In genomic region chrX:24405959-24406358, GRCh38 we compare ENCODE assay signal across 30 cellular contexts. TPM values are rescaled to one million over a fixed set of nuclear protein-coding genes. Genes with fewer than 3 reads are reported as not detected.
"Had no signal": no experiment of that assay in that cellular context is flagged by ENCODE, and none has a peak within 500 bp of the region (broad histone marks: within the 10 kb centered on the region; RNA-seq: fewer than 3 reads in every experiment).

No MANE protein-coding gene starts in this region.

- ATAC-seq: activated CD8-positive, alpha-beta T cell treated with anti-CD3 and anti-CD28 coated beads for 36 hours; activated naive CD8-positive, alpha-beta T cell treated with anti-CD3 and anti-CD28 coated beads, Interleukin-2, amount 50 U/mL, for 24 hours had no signal

- H3K4me1 ChIP-seq: ascending aorta had no signal

- H3K36me3 ChIP-seq: ascending aorta, cardiac muscle cell had no signal

- DNase-seq: activated B cell treated with CpG ODN at 0.5 μM for 24 hours; activated CD4-positive, alpha-beta memory T cell treated with anti-CD3 and anti-CD28 coated beads for 36 hours; activated CD4-positive, alpha-beta T cell treated with anti-CD3 and anti-CD28 coated beads for 4 hours; activated CD4-positive, alpha-beta T cell treated with anti-CD3 and anti-CD28 coated beads, Interleukin-2, amount 10 ng/mL, durations not matched to agents 24 days and 14 days; activated CD4-positive, alpha-beta T cell treated with anti-CD3 and anti-CD28 coated beads, Interleukin-2, amount 50 U/mL, for 1 hour; activated CD4-positive, alpha-beta T cell treated with anti-CD3 and anti-CD28 coated beads, Interleukin-2, amount 50 U/mL, for 4 hours; activated CD4-positive, CD25-positive, alpha-beta regulatory T cell treated with anti-CD3 and anti-CD28 coated beads, Interleukin-2, amount 50 U/mL, for 72 hours; activated CD8-positive, alpha-beta memory T cell treated with anti-CD3 and anti-CD28 coated beads, Interleukin-2, amount 50 U/mL, for 48 hours; activated CD8-positive, alpha-beta T cell treated with anti-CD3 and anti-CD28 coated beads for 36 hours; activated effector memory CD4-positive, alpha-beta T cell treated with Interleukin-2 at 50 U/mL for 16 hours; activated gamma-delta T cell; activated naive CD4-positive, alpha-beta T cell treated with anti-CD3 and anti-CD28 coated beads, Interleukin-2, amount 10 ng/mL, durations not matched to agents 7 days and 5 days; activated naive CD4-positive, alpha-beta T cell treated with Interleukin-2 at 50 U/mL for 16 hours; activated naive CD8-positive, alpha-beta T cell treated with anti-CD3 and anti-CD28 coated beads, Interleukin-2, amount 10 ng/mL, durations not matched to agents 7 days and 5 days; activated naive CD8-positive, alpha-beta T cell treated with anti-CD3 and anti-CD28 coated beads, Interleukin-2, amount 50 U/mL, for 24 hours; activated T-cell treated with anti-CD3 and anti-CD28 coated beads, Interleukin-2, amount 50 U/mL, for 24 hours; activated T-cell treated with anti-CD3 and anti-CD28 coated beads, Interleukin-2, amount 50 U/mL, for 48 hours; amygdala; anterior cingulate cortex; caudate nucleus; cerebellar nuclear complex; T-helper 1 cell; T-helper 2 cell; T-helper 9 cell had no signal

- H3K9me3 ChIP-seq: ascending aorta had no signal

- H3K4me3 ChIP-seq: ascending aorta, cardiac muscle cell had no signal

- H3K27ac ChIP-seq: ascending aorta, cardiac muscle cell, VCaP had no signal

- H3K27me3 ChIP-seq: ascending aorta, cardiac muscle cell had no signal

RNA-seq across cellular contexts. Expression of gene SUPT20HL1, which starts 45.5 kb away (rescaled TPM):
- total RNA-seq: activated B cell treated with CpG ODN at 0.5 μM for 24 hours; activated CD4-positive, alpha-beta memory T cell treated with anti-CD3 and anti-CD28 coated beads for 36 hours; activated CD4-positive, alpha-beta T cell treated with anti-CD3 and anti-CD28 coated beads, Interleukin-2, amount 10 ng/mL, durations not matched to agents 24 days and 14 days; activated CD8-positive, alpha-beta T cell treated with anti-CD3 and anti-CD28 coated beads for 36 hours; activated naive CD8-positive, alpha-beta T cell treated with anti-CD3 and anti-CD28 coated beads, Interleukin-2, amount 10 ng/mL, durations not matched to agents 7 days and 5 days; activated T-helper 2 cell treated with anti-CD3 and anti-CD28 coated beads, Interferon-gamma antibody, Interleukin-2, Interleukin-4, amounts not matched to agents 10 μg/mL and 5 μg/mL and 100 μg/mL, durations not matched to agents 14 hours and 24 hours and 36 hours; cardiac muscle cell; chondrocyte had no signal
- polyA plus RNA-seq: adipose tissue had no signal
